ENCODE assay signal across 26 cellular contexts in the genomic region with DNA sequence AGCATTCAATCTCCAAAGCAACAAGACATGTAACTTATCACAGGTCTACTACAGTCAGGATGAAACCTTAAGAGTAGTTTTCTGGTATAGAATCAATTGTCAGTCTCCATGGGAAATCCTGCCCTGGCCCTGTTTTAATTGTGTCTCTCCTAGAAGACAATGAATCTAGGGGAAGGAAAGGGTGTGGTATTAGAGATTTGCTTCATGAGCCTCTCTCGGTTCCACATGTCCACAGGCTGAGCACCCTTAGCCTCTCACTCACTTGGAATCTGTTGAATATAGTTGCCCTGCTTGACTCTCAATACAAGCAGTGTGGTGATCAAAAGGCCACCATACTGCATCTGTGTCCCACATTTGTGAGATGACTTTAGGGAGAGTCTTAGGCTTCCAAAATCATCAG. TPM values are rescaled to one million over a fixed set of nuclear protein-coding genes. Genes with fewer than 3 reads are reported as not detected.
"Had no signal": no experiment of that assay in that cellular context is flagged by ENCODE, and none has a peak within 500 bp of the region (broad histone marks: within the 10 kb centered on the region; RNA-seq: fewer than 3 reads in every experiment).

No MANE protein-coding gene starts in this region.

- H3K4me3 Mint-ChIP-seq: T-cell had no signal

- H3K27ac ChIP-seq: KMS-11, SJSA1 had no signal

- H3K4me1 Mint-ChIP-seq: T-cell had no signal

- H3K9me3 ChIP-seq: SJSA1, SK-N-SH had no signal

- H3K4me1 ChIP-seq: SJSA1 had no signal

- H3K27me3 ChIP-seq: SJSA1 had no signal

- DNase-seq: IMR-90, Kasumi-1, MM.1S, NCI-H1092 treated with DMSO at 0.1 percent for 48 hours, NCI-H1436, NCI-H187, NCI-H2029, NCI-H2081 treated with DMSO at 0.1 percent for 48 hours, NCI-H2171, NCI-H345, NCI-H524, NCI-H526 treated with DMSO at 0.1 percent for 48 hours, NCI-H748 treated with DMSO at 0.1 percent for 48 hours, Right ventricle myocardium superior, RPMI8226, SIG-M5, SK-N-SH, SW 1271, T-cell had no signal

- FAIRE-seq: HepG2, RCC 7860 had no signal

- H3K9me3 Mint-ChIP-seq: T-cell had no signal

- H3K9ac ChIP-seq: KMS-11, SK-N-SH had no signal

- H3K36me3 Mint-ChIP-seq: T-cell had no signal

- H3K27ac Mint-ChIP-seq: T-cell had no signal

- H3K4me3 ChIP-seq: SJSA1 had no signal

- H3K4me2 ChIP-seq: KMS-11, SK-N-SH had no signal

- H3K36me3 ChIP-seq: SJSA1 had no signal

- ATAC-seq: HepG2, T-cell had no signal

RNA-seq across cellular contexts. Expression of gene SPATA46, which starts 17.7 kb away (rescaled TPM):
- total RNA-seq: HepG2, HT1080, IMR-90, M059J, NCI-H460, Right ventricle myocardium superior, SJSA1, T-cell had no signal
- polyA plus RNA-seq: HepG2, IMR-90, SK-N-SH had no signal

RNA-seq across cellular contexts. Expression of gene SH2D1B, which starts 53.0 kb away (rescaled TPM):
- total RNA-seq: HepG2, NCI-H460, SJSA1 had no signal
- polyA plus RNA-seq: HepG2, SK-N-SH had no signal
